ENCODE assay signal across 11 cellular contexts in genomic region chr6:44049989-44050871, GRCh38.
DNase-seq lines count a peak whose midpoint lies in the region; ATAC-seq lines count a peak whose summit lies in the region.
"Had no signal": no experiment of that assay in that cellular context is flagged by ENCODE, and none has a peak within 500 bp of the region (broad histone marks: within the 10 kb centered on the region; RNA-seq: fewer than 3 reads in every experiment).

No MANE protein-coding gene starts in this region.

- no peaks in the 10 kb centered on the region for H3K36me3 Mint-ChIP-seq in activated CD8-positive, alpha-beta T cell treated with anti-CD3 and anti-CD28 coated beads, Interleukin-2, amount 10 ng/mL, durations not matched to agents 7 days and 5 days (ENCODE audit: low read depth)
- no peaks in the 10 kb centered on the region for H3K36me3 Mint-ChIP-seq in activated naive CD4-positive, alpha-beta T cell treated with anti-CD3 and anti-CD28 coated beads, Interleukin-2, amount 50 U/mL, for 72 hours
- H3K36me3 Mint-ChIP-seq: activated CD8-positive, alpha-beta memory T cell treated with anti-CD3 and anti-CD28 coated beads, Interleukin-2, amount 10 ng/mL, durations not matched to agents 7 days and 5 days; stimulated activated effector memory CD8-positive, alpha-beta T cell treated with anti-CD3 and anti-CD28 coated beads, Interleukin-12 subunit alpha, Interleukin-12 subunit beta, amount 100 ng/mL, for 72 hours had no signal

- POLR2A ChIA-PET in activated CD8-positive, alpha-beta T cell treated with anti-CD3 and anti-CD28 coated beads, Interleukin-2, amount 10 ng/mL, durations not matched to agents 7 days and 5 days (lab: Charles Lee) = interaction anchor here (0.6 kb wide), 1 partner anchor 280 kb away, joined by 3 read pairs; the partner anchor contains the start of gene VEGFA

- H3K4me3 ChIP-seq in esophagus (ENCODE audit: low read depth in 1 of 2, low read length in 2 of 2) (no peak overlapping the region), muscle layer of duodenum (ENCODE audit: low read depth in 1 of 2, low read length in 2 of 2) (peak overlapping the region in 1 of 2 donors; percentile 4), aorta (ENCODE audit: low read length in 2 of 2) (no peak overlapping the region)
- H3K4me3 ChIP-seq: GM12878 had no signal

- peak; percentile 11 for DNase-seq in Right ventricle myocardium inferior (ENCODE audit: missing footprints)
- DNase-seq in Right ventricle myocardium superior = no peak
- DNase-seq in aorta = peak; percentile 12 to 35
- DNase-seq in activated CD8-positive, alpha-beta T cell treated with anti-CD3 and anti-CD28 coated beads, Interleukin-2, amount 10 ng/mL, durations not matched to agents 7 days and 5 days = no peak
- no peak for DNase-seq in activated naive CD4-positive, alpha-beta T cell treated with anti-CD3 and anti-CD28 coated beads, Interleukin-2, amount 50 U/mL, for 72 hours (ENCODE audit: low spot score in 2 of 2)
- DNase-seq: activated CD8-positive, alpha-beta memory T cell treated with anti-CD3 and anti-CD28 coated beads, Interleukin-2, amount 10 ng/mL, durations not matched to agents 7 days and 5 days had no signal

- peaks cover 17% of the 10 kb centered on the region for H3K4me1 Mint-ChIP-seq in activated CD8-positive, alpha-beta T cell treated with anti-CD3 and anti-CD28 coated beads, Interleukin-2, amount 10 ng/mL, durations not matched to agents 7 days and 5 days (ENCODE audit: low read depth)

- H3K27ac ChIP-seq in esophagus (ENCODE audit: low read depth in 2 of 2, low read length in 1 of 2) = peak overlapping the region; percentile 50 to 88
- H3K27ac ChIP-seq in muscle layer of duodenum (ENCODE audit: low read length) = peak overlapping the region; percentile 61
- no peak overlapping the region for H3K27ac ChIP-seq in aorta (ENCODE audit: low read depth in 1 of 2, low read length in 2 of 2)

- no peaks in the 10 kb centered on the region for H3K9me3 Mint-ChIP-seq in activated CD8-positive, alpha-beta T cell treated with anti-CD3 and anti-CD28 coated beads, Interleukin-2, amount 10 ng/mL, durations not matched to agents 7 days and 5 days (ENCODE audit: insufficient read depth)
- H3K9me3 Mint-ChIP-seq in activated naive CD4-positive, alpha-beta T cell treated with anti-CD3 and anti-CD28 coated beads, Interleukin-2, amount 50 U/mL, for 72 hours = no peaks in the 10 kb centered on the region
- H3K9me3 Mint-ChIP-seq: stimulated activated effector memory CD8-positive, alpha-beta T cell treated with anti-CD3 and anti-CD28 coated beads, Interleukin-12 subunit alpha, Interleukin-12 subunit beta, amount 100 ng/mL, for 72 hours had no signal

- intact Hi-C loops in Right ventricle myocardium inferior (cut with DNase I) (loop anchor here (5.0 kb wide), 1 partner anchor 38 kb away; no protein-coding TSS in a partner anchor), Right ventricle myocardium superior (cut with DNase I) (no loop called here), aorta (cut with DNase I) (no loop called here)

- peaks cover 3 to 46% of the 10 kb centered on the region in 2 donors for H3K4me1 ChIP-seq in esophagus (ENCODE audit: control insufficient read depth in 2 of 2, insufficient read depth in 2 of 2, low read length in 1 of 2)
- H3K4me1 ChIP-seq in muscle layer of duodenum (ENCODE audit: control insufficient read depth in 1 of 2, insufficient read depth in 2 of 2, low read length in 2 of 2) = peaks cover 27 to 63% of the 10 kb centered on the region in 2 donors
- H3K4me1 ChIP-seq in aorta (ENCODE audit: control insufficient read depth in 1 of 2, insufficient read depth in 2 of 2, low read length in 2 of 2) = no peaks in the 10 kb centered on the region

- H3K27ac Mint-ChIP-seq in activated CD8-positive, alpha-beta T cell treated with anti-CD3 and anti-CD28 coated beads, Interleukin-2, amount 10 ng/mL, durations not matched to agents 7 days and 5 days = no peak overlapping the region
- H3K27ac Mint-ChIP-seq in activated naive CD4-positive, alpha-beta T cell treated with anti-CD3 and anti-CD28 coated beads, Interleukin-2, amount 50 U/mL, for 72 hours = no peak overlapping the region
- H3K27ac Mint-ChIP-seq: activated CD8-positive, alpha-beta memory T cell treated with anti-CD3 and anti-CD28 coated beads, Interleukin-2, amount 10 ng/mL, durations not matched to agents 7 days and 5 days had no signal

- ATAC-seq in Right ventricle myocardium inferior (no peak), Right ventricle myocardium superior (ENCODE audit: poor library complexity) (no peak), aorta (ENCODE audit: low FRiP score) (no peak), GM18868 (IDR thresholded peaks at IDR 0.05; ENCODE audit: unreplicated experiment) (no peak)
- ATAC-seq in activated CD8-positive, alpha-beta T cell treated with anti-CD3 and anti-CD28 coated beads, Interleukin-2, amount 10 ng/mL, durations not matched to agents 7 days and 5 days = no peak
- no peak for ATAC-seq in activated naive CD4-positive, alpha-beta T cell treated with anti-CD3 and anti-CD28 coated beads, Interleukin-2, amount 50 U/mL, for 72 hours

- 31 to 46% methylated on average over 6 of the region's 6 CpGs for WGBS in esophagus, 2 donors
- WGBS in aorta, 2 donors = 68 to 73% methylated on average over 6 of the region's 6 CpGs

- H3K4me3 Mint-ChIP-seq in activated CD8-positive, alpha-beta T cell treated with anti-CD3 and anti-CD28 coated beads, Interleukin-2, amount 10 ng/mL, durations not matched to agents 7 days and 5 days = no peak overlapping the region
- H3K4me3 Mint-ChIP-seq: activated CD8-positive, alpha-beta memory T cell treated with anti-CD3 and anti-CD28 coated beads, Interleukin-2, amount 10 ng/mL, durations not matched to agents 7 days and 5 days; stimulated activated effector memory CD8-positive, alpha-beta T cell treated with anti-CD3 and anti-CD28 coated beads, Interleukin-12 subunit alpha, Interleukin-12 subunit beta, amount 100 ng/mL, for 72 hours had no signal

- H3K36me3 ChIP-seq in esophagus (ENCODE audit: control insufficient read depth in 2 of 2, insufficient read depth in 2 of 2, low read length in 1 of 2) (no peaks in the 10 kb centered on the region), muscle layer of duodenum (ENCODE audit: control insufficient read depth in 1 of 2, insufficient read depth in 2 of 2, low read length in 2 of 2) (no peaks in the 10 kb centered on the region), aorta (ENCODE audit: control insufficient read depth in 1 of 2, insufficient read depth in 2 of 2, low read length in 1 of 2) (no peaks in the 10 kb centered on the region)

- H3K9me3 ChIP-seq in esophagus (ENCODE audit: control insufficient read depth in 2 of 2, insufficient read depth in 1 of 2, low read depth in 1 of 2, low read length in 1 of 2) (no peaks in the 10 kb centered on the region), muscle layer of duodenum (ENCODE audit: control insufficient read depth in 1 of 2, low read length in 2 of 2) (no peaks in the 10 kb centered on the region), aorta (ENCODE audit: control insufficient read depth, low read length) (no peaks in the 10 kb centered on the region)

- CTCF ChIA-PET in activated CD8-positive, alpha-beta T cell treated with anti-CD3 and anti-CD28 coated beads, Interleukin-2, amount 10 ng/mL, durations not matched to agents 7 days and 5 days (lab: Charles Lee) = interaction anchor here (0.8 to 2.5 kb wide), 5 partner anchors 8 to 29 kb away, joined by 4 to 9 read pairs (median 5); no protein-coding TSS in a partner anchor

- H3K27me3 ChIP-seq in esophagus (ENCODE audit: control insufficient read depth in 1 of 2, insufficient read depth in 2 of 2, low read length in 2 of 2) = no peaks in the 10 kb centered on the region
- no peaks in the 10 kb centered on the region for H3K27me3 ChIP-seq in muscle layer of duodenum (ENCODE audit: low read depth, low read length)
- H3K27me3 ChIP-seq in aorta (ENCODE audit: control insufficient read depth in 1 of 2, insufficient read depth in 2 of 2, low read length in 1 of 2) = no peaks in the 10 kb centered on the region

- no peaks in the 10 kb centered on the region for H3K27me3 Mint-ChIP-seq in activated CD8-positive, alpha-beta T cell treated with anti-CD3 and anti-CD28 coated beads, Interleukin-2, amount 10 ng/mL, durations not matched to agents 7 days and 5 days (ENCODE audit: low read depth)

Comparison
In these comparisons a context has a peak if more than half of its experiments do, and no peak if none do; other contexts are left out.
1. DNase-seq: peak in Right ventricle myocardium inferior (single experiment) and aorta (2 of 2); none in Right ventricle myocardium superior (single experiment), activated CD8-positive, alpha-beta T cell treated with anti-CD3 and anti-CD28 coated beads, Interleukin-2, amount 10 ng/mL, durations not matched to agents 7 days and 5 days (single experiment) and activated naive CD4-positive, alpha-beta T cell treated with anti-CD3 and anti-CD28 coated beads, Interleukin-2, amount 50 U/mL, for 72 hours (0 of 2).
2. H3K27ac ChIP-seq: peak in esophagus (2 of 2) and muscle layer of duodenum (single experiment); none in aorta (0 of 2).